8 cellular contexts compared by ENCODE assay signal in the genomic region with DNA sequence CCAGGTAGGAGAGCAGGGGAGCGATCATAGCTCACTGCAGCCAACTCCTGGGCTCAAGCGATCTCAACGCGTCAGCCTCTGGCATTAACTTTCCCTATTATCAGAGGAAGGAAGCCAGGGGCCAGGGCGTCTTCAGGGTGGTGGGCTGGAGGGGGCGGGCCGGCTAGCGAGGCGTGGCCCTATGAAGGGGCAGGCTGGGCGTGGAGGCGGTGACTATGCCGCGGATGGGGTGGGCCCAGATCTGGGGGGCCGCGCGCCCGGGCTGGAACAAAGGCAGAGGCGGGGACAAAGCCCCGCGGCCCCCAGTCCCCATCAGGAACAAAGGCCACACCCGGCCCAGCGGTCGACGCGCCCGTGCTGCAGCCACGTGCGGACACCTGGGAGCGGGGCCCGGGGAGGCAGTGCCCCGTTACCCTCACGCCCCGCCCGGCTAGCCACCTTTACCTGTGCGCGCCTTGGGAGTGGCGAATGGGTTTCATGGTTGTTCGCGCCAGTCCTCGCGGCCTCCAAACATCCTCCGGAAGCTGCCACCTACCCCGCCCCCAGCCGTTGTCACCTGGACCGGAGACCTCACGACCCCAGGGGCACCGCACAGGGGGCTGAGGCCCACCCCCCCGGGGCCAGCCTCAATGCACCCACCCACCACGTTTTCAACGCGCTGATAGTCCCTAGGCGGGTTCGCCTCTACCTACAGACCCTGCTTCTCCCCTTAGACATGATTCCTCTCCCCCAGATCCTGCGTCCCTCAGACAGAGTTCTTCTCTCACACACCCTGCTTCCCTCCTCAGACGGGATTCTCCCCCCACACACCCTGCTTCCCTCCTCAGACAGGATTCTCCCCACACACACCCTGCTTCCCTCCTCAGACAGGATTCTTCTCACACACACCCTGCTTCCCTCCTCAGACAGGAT. TPM values are rescaled to one million over a fixed set of nuclear protein-coding genes. Genes with fewer than 3 reads are reported as not detected.
DNase-seq lines count a peak whose midpoint lies in the region; ATAC-seq and TF ChIP-seq lines count a peak whose summit lies in the region.

No MANE protein-coding gene starts in this region.

- peak; percentile 78 for ATAC-seq in effector memory CD8-positive, alpha-beta T cell (replicated peaks)
- ATAC-seq in GM18870 (IDR thresholded peaks at IDR 0.05; ENCODE audit: unreplicated experiment) (no peak), HG03045 (IDR thresholded peaks at IDR 0.05; ENCODE audit: unreplicated experiment) (no peak)

- H3K27ac ChIP-seq in GM23248, result no peak overlapping the region
- no peak overlapping the region for H3K27ac ChIP-seq in Peyer's patch

- H3K4me2 ChIP-seq in GM23248 (ENCODE audit: unreplicated experiment), result peak overlapping the region; percentile 47

- H3F3A ChIP-seq in GM23248 (ENCODE audit: insufficient read depth), result no peaks in the 10 kb centered on the region

- H3K27me3 Mint-ChIP-seq in effector memory CD8-positive, alpha-beta T cell, result peaks cover 44 to 60% of the 10 kb centered on the region in 2 donors
- peaks cover 41% of the 10 kb centered on the region for H3K27me3 Mint-ChIP-seq in nephron progenitor cell (ENCODE audit: low read depth, poor library complexity)

- WGBS in GM23248 (ENCODE audit: low coverage in 1 of 2, low lambda C conversion rate in 2 of 2, missing lambda C conversion rate in 2 of 2), 2 experiments, result 9 to 11% methylated on average over 29 to 55 of the region's 55 CpGs

- H3K9me3 ChIP-seq in GM23248 (ENCODE audit: low read depth) (no peaks in the 10 kb centered on the region), Peyer's patch (no peaks in the 10 kb centered on the region)

- H3K27me3 ChIP-seq in GM23248 (replicated peaks; ENCODE audit: insufficient read depth), result peaks cover 22% of the 10 kb centered on the region
- peaks cover 0 to 8% of the 10 kb centered on the region in 2 donors for H3K27me3 ChIP-seq in Peyer's patch

- no peak overlapping the region for H3K27ac Mint-ChIP-seq in effector memory CD8-positive, alpha-beta T cell
- peak overlapping the region; percentile 95 for H3K27ac Mint-ChIP-seq in nephron progenitor cell

- no peaks in the 10 kb centered on the region for H4K20me1 ChIP-seq in GM23248 (ENCODE audit: insufficient read depth)

- H3K36me3 ChIP-seq in GM23248 (ENCODE audit: low read depth), result no peaks in the 10 kb centered on the region
- no peaks in the 10 kb centered on the region for H3K36me3 ChIP-seq in Peyer's patch

- TF ChIP-seq POLR2A in Peyer's patch (IDR thresholded peaks at IDR 0.05), result no peak

- DNase-seq in GM23248, result no peak
- DNase-seq in Peyer's patch, result peak in 1 of 3 donors; percentile 65
- DNase-seq in effector memory CD8-positive, alpha-beta T cell, result no peak
- peak; percentile 88 for DNase-seq in nephron progenitor cell
- no peak for DNase-seq in NCI-H510A treated with DMSO at 0.1 percent for 48 hours (lab: John Stamatoyannopoulos, UW)
- DNase-seq in GM03348 (ENCODE audit: low spot score), result no peak

- H3K4me3 Mint-ChIP-seq in effector memory CD8-positive, alpha-beta T cell, result peak overlapping the region; percentile 35 to 59
- H3K4me3 Mint-ChIP-seq in nephron progenitor cell, result peak overlapping the region; percentile 88

- H3K4me3 ChIP-seq in GM23248 (0 out of 2 replicates have a peak overlapping the region, but pooled peaks have one; percentile 11), Peyer's patch (peak overlapping the region; percentile 24 to 52 (median 38))

- peaks cover 5 to 8% of the 10 kb centered on the region in 2 donors for H3K4me1 Mint-ChIP-seq in effector memory CD8-positive, alpha-beta T cell (ENCODE audit: low read depth in 2 of 2)
- H3K4me1 Mint-ChIP-seq in nephron progenitor cell, result peaks cover 16% of the 10 kb centered on the region

- no peaks in the 10 kb centered on the region for H3K4me1 ChIP-seq in GM23248 (ENCODE audit: insufficient read depth)
- H3K4me1 ChIP-seq in Peyer's patch, result peaks cover 4 to 9% (median 7%) of the 10 kb centered on the region in 4 donors

- H3K9ac ChIP-seq in GM23248, result no peak overlapping the region

- no peak for TF ChIP-seq CTCF in Peyer's patch (IDR thresholded peaks at IDR 0.05)
- no peak for TF ChIP-seq CTCF in nephron progenitor cell (IDR thresholded peaks at IDR 0.05)

- H3K9me2 ChIP-seq in GM23248 (ENCODE audit: insufficient read depth), result no peaks in the 10 kb centered on the region

- peak overlapping the region; percentile 14; the same call in 1 of the 2 replicates for H2AFZ ChIP-seq in GM23248

- in situ Hi-C loops in GM23248 (cut with MboI), result no loop called here

- H3K79me2 ChIP-seq in GM23248 (ENCODE audit: insufficient read depth), result no peaks in the 10 kb centered on the region

- H3K9me3 Mint-ChIP-seq in effector memory CD8-positive, alpha-beta T cell, result no peaks in the 10 kb centered on the region
- no peaks in the 10 kb centered on the region for H3K9me3 Mint-ChIP-seq in nephron progenitor cell

- H3K36me3 Mint-ChIP-seq in effector memory CD8-positive, alpha-beta T cell (ENCODE audit: insufficient read depth), result peaks cover 5% of the 10 kb centered on the region
- H3K36me3 Mint-ChIP-seq in nephron progenitor cell (ENCODE audit: low read depth), result no peaks in the 10 kb centered on the region

RNA-seq across cellular contexts. Expression of gene TRIM28, which starts 5.4 kb away (rescaled TPM):
- 263 and 319 TPM in 2 replicates for total RNA-seq in GM23248 (2014; rRNA removed; shearing (Covaris generic))
- 61.5 and 62.0 TPM in 2 replicates for polyA plus RNA-seq in GM23248 (2016; fragmentation: Nextera tagmentation; extraction: Ambion mirVana)
- 100 to 1,000 TPM; 164 to 281 (median 196) TPM for total RNA-seq in Peyer's patch

RNA-seq across cellular contexts. Expression of gene CHMP2A, which starts 16.4 kb away (rescaled TPM):
- 88.6 and 89.2 TPM in 2 replicates for total RNA-seq in GM23248 (2014; rRNA removed; shearing (Covaris generic))
- 186 and 193 TPM in 2 replicates for polyA plus RNA-seq in GM23248 (2016; fragmentation: Nextera tagmentation; extraction: Ambion mirVana)
- 100 to 1,000 TPM in 2 of 4 donors, 10 to 100 TPM in 2; 79.2 to 115 (median 101) TPM for total RNA-seq in Peyer's patch

RNA-seq across cellular contexts. Expression of gene ZBTB45, which starts 18.9 kb away (rescaled TPM):
- total RNA-seq in GM23248 (2014; rRNA removed; shearing (Covaris generic)), result 5.9 and 9.0 TPM in 2 replicates
- 16.0 and 17.9 TPM in 2 replicates for polyA plus RNA-seq in GM23248 (2016; fragmentation: Nextera tagmentation; extraction: Ambion mirVana)
- 10 to 100 TPM in 3 of 4 donors, 1 to 10 TPM in 1; 7.4 to 21.6 (median 14.3) TPM for total RNA-seq in Peyer's patch

RNA-seq across cellular contexts. Expression of gene UBE2M, which starts 19.9 kb away (rescaled TPM):
- total RNA-seq in GM23248 (2014; rRNA removed; shearing (Covaris generic)), result 60.3 and 60.4 TPM in 2 replicates
- 8.7 and 13.9 TPM in 2 replicates for polyA plus RNA-seq in GM23248 (2016; fragmentation: Nextera tagmentation; extraction: Ambion mirVana)
- 10 to 100 TPM; 10.2 to 37.1 (median 18.5) TPM for total RNA-seq in Peyer's patch

RNA-seq across cellular contexts. Expression of gene SLC27A5, which starts 26.7 kb away (rescaled TPM):
- 0.63 and 3.6 TPM in 2 replicates for total RNA-seq in GM23248 (2014; rRNA removed; shearing (Covaris generic))
- polyA plus RNA-seq in GM23248 (2016; fragmentation: Nextera tagmentation; extraction: Ambion mirVana), result 5.1 and 6.3 TPM in 2 replicates
- total RNA-seq in Peyer's patch, result 1 to 10 TPM in 3 of 4 donors, under 1 TPM in 1; 0.88 to 6.3 (median 2.3) TPM
